In genomic region chr19:36687214-36688056, GRCh38 we compare ENCODE assay signal across 1 cellular context.
TF ChIP-seq lines count a peak whose summit lies in the region.

TSS of gene ZNF567 (plus strand) at chr19:36687612. CDS start at chr19:36694868, 7,256 bp downstream.

TF ChIP-seq in K562, 482 proteins besides CTCF, POLR2A, EP300 and RAD21 (continued from another document):
- no peak for TF ChIP-seq ZNF707 (CRISPR knock-in tag; conservative IDR thresholded peaks at IDR 0.05)
- TF ChIP-seq RBFOX2 (IDR thresholded peaks at IDR 0.05; ENCODE audit: low read depth, low read length) = peak; percentile 85
- 0 out of 2 replicates have a peak, but pooled peaks have one; percentile 67 for TF ChIP-seq LCOR (CRISPR knock-in tag; IDR thresholded peaks at IDR 0.05)
- TF ChIP-seq ZBTB11 (CRISPR knock-in tag; IDR thresholded peaks at IDR 0.05) = peak in 1 of 3 experiments; percentile 74; a peak in 2 of 6 replicates
- no peak for TF ChIP-seq ERF (CRISPR knock-in tag; IDR thresholded peaks at IDR 0.05)
- no peak for TF ChIP-seq FUS (optimal IDR thresholded peaks at IDR 0.05; ENCODE audit: low read depth, low read length)
- TF ChIP-seq MBD2 (IDR thresholded peaks at IDR 0.05; ENCODE audit: borderline replicate concordance, low read depth) = 0 out of 2 replicates have a peak, but pooled peaks have one; percentile 23
- no peak for TF ChIP-seq ZC3H11A (IDR thresholded peaks at IDR 0.05; ENCODE audit: low read depth, low read length)
- no peak for TF ChIP-seq CBX5 (IDR thresholded peaks at IDR 0.05; ENCODE audit: borderline replicate concordance, low read depth)
- TF ChIP-seq NRF1 (conservative IDR thresholded peaks at IDR 0.05 in 1 of 2, IDR thresholded peaks at IDR 0.05 in 1 of 2) = peak; percentile 96 to 97
- no peak for TF ChIP-seq ZNF449 (CRISPR knock-in tag; IDR thresholded peaks at IDR 0.05)
- TF ChIP-seq EGR1 (conservative IDR thresholded peaks at IDR 0.05) = peak; percentile 55; the same call in 1 of the 2 replicates
- TF ChIP-seq FOXJ3 (CRISPR knock-in tag; IDR thresholded peaks at IDR 0.05) = no peak
- TF ChIP-seq TBL1XR1 (IDR thresholded peaks at IDR 0.05; ENCODE audit: low read length in 2 of 2) = 0 out of 4 replicates have a peak, but pooled peaks of 1 of the 2 experiments have one; percentile 30
- TF ChIP-seq CREB1 (IDR thresholded peaks at IDR 0.05) = peak; percentile 34; the same call in 1 of the 2 replicates
- TF ChIP-seq CREB1 (CRISPR knock-in tag; IDR thresholded peaks at IDR 0.05) = no peak; the same call in 1 of the 2 replicates
- no peak for TF ChIP-seq POU5F1 (IDR thresholded peaks at IDR 0.05; ENCODE audit: borderline replicate concordance, low read depth, low read length, partially characterized antibody)
- no peak for TF ChIP-seq MLX (CRISPR knock-in tag; conservative IDR thresholded peaks at IDR 0.05)
- peak in 1 of 2 experiments; percentile 29; a peak in 2 of 4 replicates for TF ChIP-seq SIN3A (IDR thresholded peaks at IDR 0.05; ENCODE audit: borderline replicate concordance in 2 of 2, control insufficient read depth in 1 of 2, low read depth in 2 of 2, low read length in 2 of 2)
- peak; percentile 88 for TF ChIP-seq CXXC5 (CRISPR knock-in tag; IDR thresholded peaks at IDR 0.05)
- TF ChIP-seq KLF13 (tag; IDR thresholded peaks at IDR 0.05; ENCODE audit: borderline replicate concordance, low read depth) = no peak
- TF ChIP-seq ZNF274 (IDR thresholded peaks at IDR 0.05; ENCODE audit: borderline replicate concordance, low read depth, low read length) = no peak
- TF ChIP-seq SUPT5H (IDR thresholded peaks at IDR 0.05) = peak; percentile 90
- peak; percentile 96 for TF ChIP-seq ZBTB2 (IDR thresholded peaks at IDR 0.05)
- no peak for TF ChIP-seq MXD1 (CRISPR knock-in tag; IDR thresholded peaks at IDR 0.05; ENCODE audit: borderline replicate concordance, poor library complexity, severe bottlenecking)
- no peak for TF ChIP-seq ZNF583 (CRISPR knock-in tag; IDR thresholded peaks at IDR 0.05)
- no peak for TF ChIP-seq MYBL2 (IDR thresholded peaks at IDR 0.05; ENCODE audit: low read depth)
- TF ChIP-seq MYBL2 (CRISPR knock-in tag; IDR thresholded peaks at IDR 0.05; ENCODE audit: borderline replicate concordance) = no peak
- TF ChIP-seq CREM (IDR thresholded peaks at IDR 0.05; ENCODE audit: low read depth) = peak; percentile 67
- TF ChIP-seq ELF1 (tag; IDR thresholded peaks at IDR 0.05) = peak; percentile 77
- no peak for TF ChIP-seq NONO (IDR thresholded peaks at IDR 0.05; ENCODE audit: low read depth in 2 of 2, low read length in 1 of 2)
- TF ChIP-seq ELF4 (CRISPR knock-in tag; IDR thresholded peaks at IDR 0.05) = no peak
- peak; percentile 81 for TF ChIP-seq MEIS2 (IDR thresholded peaks at IDR 0.05; ENCODE audit: partially characterized antibody)
- TF ChIP-seq ATF7 (IDR thresholded peaks at IDR 0.05) = peak; percentile 48; the same call in 1 of the 2 replicates
- peak; percentile 50 for TF ChIP-seq ZFX (CRISPR knock-in tag; IDR thresholded peaks at IDR 0.05)
- TF ChIP-seq MYC (IDR thresholded peaks at IDR 0.05; ENCODE audit: low read depth, low read length) = peak; percentile 51; the same call in 1 of the 2 replicates
- TF ChIP-seq MYC (CRISPR knock-in tag; IDR thresholded peaks at IDR 0.05; ENCODE audit: borderline replicate concordance, low read depth) = no peak
- peak; percentile 64 for TF ChIP-seq PHF20 (IDR thresholded peaks at IDR 0.05; ENCODE audit: partially characterized antibody)
